ENCODE assay signal across 13 cellular contexts in genomic region chr12:124610021-124610606, GRCh38.
"Had no signal": no experiment of that assay in that cellular context is flagged by ENCODE, and none has a peak within 500 bp of the region (broad histone marks: within the 10 kb centered on the region; RNA-seq: fewer than 3 reads in every experiment).

No MANE protein-coding gene starts in this region.

- DNase-seq: activated CD4-positive, alpha-beta memory T cell treated with anti-CD3 and anti-CD28 coated beads, Interleukin-2, amount 10 ng/mL, durations not matched to agents 7 days and 5 days; activated CD4-positive, alpha-beta T cell treated with anti-CD3 and anti-CD28 coated beads for 1 hour; activated CD8-positive, alpha-beta memory T cell treated with anti-CD3 and anti-CD28 coated beads, Interleukin-2, amount 50 U/mL, for 48 hours; foreskin keratinocyte; head of caudate nucleus; mammary epithelial cell; nephron progenitor cell; ovary; stimulated activated CD4-positive, alpha-beta T cell treated with anti-CD3 and anti-CD28 coated beads, Interleukin-4, amount 100 ng/mL, for 1 hour; stimulated activated CD8-positive, alpha-beta memory T cell treated with anti-CD3 and anti-CD28 coated beads, Interleukin-4, amount 100 ng/mL, for 48 hours; thyroid gland had no signal

- H3K27ac ChIP-seq: cardiac muscle cell, foreskin keratinocyte, ovary had no signal

- H3K9me3 ChIP-seq: ovary, thyroid gland had no signal

- H3K27me3 ChIP-seq: cardiac muscle cell, foreskin keratinocyte, ovary, thyroid gland had no signal

- H3K27ac Mint-ChIP-seq: activated CD4-positive, alpha-beta memory T cell treated with anti-CD3 and anti-CD28 coated beads, Interleukin-2, amount 10 ng/mL, durations not matched to agents 7 days and 5 days; nephron progenitor cell had no signal

- ATAC-seq: foreskin keratinocyte, left colon had no signal

- H3K4me3 Mint-ChIP-seq: nephron progenitor cell had no signal

- H3K4me3 ChIP-seq: cardiac muscle cell, ovary, thyroid gland had no signal

- H3K36me3 ChIP-seq: cardiac muscle cell, ovary, thyroid gland had no signal
